In genomic region chr1:206117151-206117948, GRCh38 we compare ENCODE assay signal across 9 cellular contexts. TPM values are rescaled to one million over a fixed set of nuclear protein-coding genes. Genes with fewer than 3 reads are reported as not detected.
DNase-seq lines count a peak whose midpoint lies in the region; ATAC-seq, FAIRE-seq and TF ChIP-seq lines count a peak whose summit lies in the region.
"Had no signal": no experiment of that assay in that cellular context is flagged by ENCODE, and none has a peak within 500 bp of the region (broad histone marks: within the 10 kb centered on the region; RNA-seq: fewer than 3 reads in every experiment).

TSS of gene AVPR1B (minus strand) at chr1:206117388. CDS start at chr1:206116890, 498 bp downstream.

- no peaks in the 10 kb centered on the region for H3K36me3 ChIP-seq in GM12878 (ENCODE audit: control insufficient read depth in 2 of 2, insufficient read depth in 2 of 2, low read length in 1 of 2)

- no peak for TF ChIP-seq EP300 in GM12878 (IDR thresholded peaks at IDR 0.05; ENCODE audit: borderline replicate concordance in 1 of 2, control insufficient read depth in 1 of 2, low read depth in 2 of 2, low read length in 2 of 2)

- no peak within 1 kb of the TSS for H3K27ac ChIP-seq in GM12878 (ENCODE audit: control insufficient read depth, insufficient read depth)

- POLR2A ChIA-PET in GM12878 (lab: Charles Lee) = no interaction called here

- no peak for FAIRE-seq in GM12878 (lab: Jason Lieb, UNC)

- CTCF ChIA-PET in GM12878 (lab: Yijun Ruan, JAX) = no interaction called here

- H3K4me3 ChIP-seq in GM12878 = no peak within 1 kb of the TSS

- no peak for TF ChIP-seq CTCF in GM12878 (IDR thresholded peaks at IDR 0.05 in 2 of 3, conservative IDR thresholded peaks at IDR 0.05 in 1 of 3; ENCODE audit: control insufficient read depth in 2 of 3, extremely low read depth in 1 of 3, insufficient read depth in 1 of 3, low read depth in 3 of 3, low read length in 3 of 3)

- TF ChIP-seq RAD21 in GM12878 (IDR thresholded peaks at IDR 0.05; ENCODE audit: insufficient read depth, low read depth, low read length) = no peak

- SMC1A ChIA-PET in GM12878 (lab: Charles Lee; ENCODE audit: uncharacterized antibody, unreplicated experiment) = no interaction called here

- peaks cover 5 to 10% of the 10 kb centered on the region in 2 experiments; a peak in 3 of 4 replicates for H3K27me3 ChIP-seq in GM12878 (replicated peaks in 1 of 2; ENCODE audit: control insufficient read depth in 2 of 2, insufficient read depth in 2 of 2, low read length in 1 of 2)

- TF ChIP-seq POLR2A in GM12878 (IDR thresholded peaks at IDR 0.05; ENCODE audit: low read depth, low read length) = no peak

- peak; percentile 50 for ATAC-seq in GM12878
- ATAC-seq in GM21717 (IDR thresholded peaks at IDR 0.05; ENCODE audit: unreplicated experiment) = no peak
- no peak for ATAC-seq in HG02852 (IDR thresholded peaks at IDR 0.05; ENCODE audit: unreplicated experiment)

- H3K9me3 ChIP-seq in GM12878 (replicated peaks; ENCODE audit: control insufficient read depth, insufficient read depth, low read length) = peaks cover 2% of the 10 kb centered on the region

- BruUV-seq in GM12878 (replicated peaks; lab: Mats Ljungman, UMichigan) = no TSS peak

- WGBS in GM12878 (ENCODE audit: insufficient coverage, insufficient replicate concordance, low lambda C conversion rate, missing lambda C conversion rate) = 1% methylated on average over 47 of the region's 55 CpGs

- intact Hi-C loops in GM12878 (cut with micrococcal nuclease; ENCODE audit: unreplicated experiment) = no loop called here

- in situ Hi-C loops in GM12878 (cut with MboI) = no loop called here

- H3K9ac ChIP-seq in GM12878 (ENCODE audit: control insufficient read depth, insufficient read depth, low read length) = no peak within 1 kb of the TSS

- no peaks in the 10 kb centered on the region for H4K20me1 ChIP-seq in GM12878 (ENCODE audit: control insufficient read depth, insufficient read depth)

- DNase-seq in NCI-H82 (lab: John Stamatoyannopoulos, UW) = peak; percentile 64
- no peak for DNase-seq in NCI-H82 treated with DMSO at 0.1 percent for 48 hours (lab: John Stamatoyannopoulos, UW; ENCODE audit: unreplicated experiment)
- DNase-seq in NCI-H345 treated with DMSO at 0.1 percent for 48 hours (lab: John Stamatoyannopoulos, UW; ENCODE audit: unreplicated experiment) = peak; percentile 50
- DNase-seq in GM12878 (ENCODE audit: low read depth, low spot score) = no peak
- peak; percentile 40 for DNase-seq in iris pigment epithelial cell (ENCODE audit: low read depth)
- peak; percentile 30 for DNase-seq in stimulated activated CD4-positive, alpha-beta T cell treated with anti-CD3 and anti-CD28 coated beads, Interleukin-1b, Interleukin-23, amount 100 ng/mL, for 48 hours

- RAD21 ChIA-PET in GM12878 (lab: Charles Lee; ENCODE audit: unreplicated experiment) = no interaction called here

- H3K79me2 ChIP-seq in GM12878 (ENCODE audit: control insufficient read depth, insufficient read depth, low read length) = no peaks in the 10 kb centered on the region

- no peak within 1 kb of the TSS; the same call in 1 of the 2 replicates for H3K4me2 ChIP-seq in GM12878 (ENCODE audit: control insufficient read depth, insufficient read depth)

- H2AFZ ChIP-seq in GM12878 (ENCODE audit: control insufficient read depth, low read depth, low read length) = no peak within 1 kb of the TSS

- H3K4me1 ChIP-seq in GM12878 (ENCODE audit: control insufficient read depth, insufficient read depth, low read length) = no peaks in the 10 kb centered on the region

TF ChIP-seq in GM12878, 131 proteins besides CTCF, POLR2A, EP300 and RAD21:
- TF ChIP-seq RAD51 (IDR thresholded peaks at IDR 0.05) (no peak), ZBTB40 (IDR thresholded peaks at IDR 0.05; ENCODE audit: borderline replicate concordance) (no peak), WRNIP1 (IDR thresholded peaks at IDR 0.05; ENCODE audit: borderline replicate concordance, low read depth, low read length) (no peak), FOS (IDR thresholded peaks at IDR 0.05; ENCODE audit: borderline replicate concordance, extremely low read depth, insufficient read length) (no peak), NR2F1 (conservative IDR thresholded peaks at IDR 0.05) (no peak), LARP7 (IDR thresholded peaks at IDR 0.05) (no peak), CEBPB (IDR thresholded peaks at IDR 0.05; ENCODE audit: borderline replicate concordance in 1 of 2, low read depth in 2 of 2, low read length in 2 of 2) (no peak), MYB (IDR thresholded peaks at IDR 0.05; ENCODE audit: borderline replicate concordance, low read depth, low read length) (no peak), MEF2B (IDR thresholded peaks at IDR 0.05; ENCODE audit: partially characterized antibody, poor library complexity, severe bottlenecking) (no peak), POLR2AphosphoS2 (IDR thresholded peaks at IDR 0.05; ENCODE audit: low read depth, low read length) (no peak), STAT1 (conservative IDR thresholded peaks at IDR 0.05) (no peak), SMC3 (IDR thresholded peaks at IDR 0.05; ENCODE audit: borderline replicate concordance, low read length) (no peak), TCF7 (IDR thresholded peaks at IDR 0.05; ENCODE audit: borderline replicate concordance) (no peak), ATF7 (IDR thresholded peaks at IDR 0.05; ENCODE audit: low read depth) (no peak), KAT2A (conservative IDR thresholded peaks at IDR 0.05; ENCODE audit: control insufficient read depth, low read depth, low read length) (no peak)

RNA-seq across cellular contexts. Expression of gene AVPR1B, which starts in this region (rescaled TPM):
- not detected in 2 replicates for total RNA-seq in GM12878 (2013; cell fraction: nucleolus; rRNA removed)
- total RNA-seq in GM12878 (2014; rRNA removed) (not detected in 2 replicates), GM12878 (2014; rRNA removed; fragmentation: Illumina TruSeq; extraction: Trizol) (not detected in 2 replicates), GM12878 (2021) (not detected in 2 replicates)
- not detected for polyA plus RNA-seq in GM12878 (2011; ENCODE audit: low read depth)
- polyA plus RNA-seq in GM12878 (2011; rRNA removed) (not detected in 2 replicates), GM12878 (2014; fragmentation: Illumina TruSeq; extraction: Trizol) (not detected in 2 replicates), GM12878 (2014; fragmentation: Nextera tagmentation; extraction: Ambion mirVana) (not detected), GM12878 (2014; rRNA removed) (not detected in 2 replicates), GM12878 (2016; fragmentation: Nextera tagmentation; extraction: Ambion mirVana) (not detected)
- not detected in 2 replicates for polyA plus RNA-seq in GM12878 (2011; cell fraction: cytosol; rRNA removed)
- polyA plus RNA-seq in GM12878 (2011; cell fraction: nucleus; rRNA removed) = not detected in 2 replicates
- not detected in 2 replicates for polyA plus RNA-seq in GM12878 (2012)
- not detected in 2 replicates for polyA minus RNA-seq in GM12878 (2011; rRNA and poly(A)+ RNA removed)
- not detected in 2 replicates for polyA minus RNA-seq in GM12878 (2011; cell fraction: cytosol; rRNA and poly(A)+ RNA removed)
- not detected in 2 replicates for polyA minus RNA-seq in GM12878 (2011; cell fraction: nucleus; rRNA and poly(A)+ RNA removed)
- total RNA-seq: CD4-positive, CD25-positive, alpha-beta regulatory T cell had no signal
- polyA plus RNA-seq: CD4-positive, CD25-positive, alpha-beta regulatory T cell had no signal

Comparison
In these comparisons a context has a peak if more than half of its experiments do, and no peak if none do; other contexts are left out.
1. DNase-seq: peak in NCI-H82 (single experiment), NCI-H345 treated with DMSO at 0.1 percent for 48 hours (single experiment), iris pigment epithelial cell (single experiment) and stimulated activated CD4-positive, alpha-beta T cell treated with anti-CD3 and anti-CD28 coated beads, Interleukin-1b, Interleukin-23, amount 100 ng/mL, for 48 hours (single experiment); none in NCI-H82 treated with DMSO at 0.1 percent for 48 hours (single experiment) and GM12878 (single experiment).
2. Peak in ATAC-seq in GM12878; RNA of the gene not detected or under 1 TPM.